ENCODE assay signal across 8 cellular contexts in genomic region chr22:38824587-38824986, GRCh38. TPM values are rescaled to one million over a fixed set of nuclear protein-coding genes. Genes with fewer than 3 reads are reported as not detected.
DNase-seq lines count a peak whose midpoint lies in the region; ATAC-seq and TF ChIP-seq lines count a peak whose summit lies in the region.

No MANE protein-coding gene starts in this region.

- H3K4me3 ChIP-seq in AG04449 (ENCODE audit: low read depth, low read length) (no peak overlapping the region), esophagus squamous epithelium (no peak overlapping the region)

- CTCF ChIA-PET in AG04449 (lab: Yijun Ruan, JAX) (interaction anchor here (1.0 to 1.5 kb wide), 3 partner anchors 18 to 45 kb away, joined by 3 to 5 read pairs (median 4); no protein-coding TSS in a partner anchor), HEK293T (lab: Yijun Ruan, JAX) (no interaction called here)

- H3K4me3 Mint-ChIP-seq in stimulated activated memory B cell treated with anti-CD40 and anti-IgM and Interleukin-4, amounts not matched to agents 10 μg/mL and 1 μg/mL and 100 μg/mL, for 72 hours = no peak overlapping the region

- H3K27me3 ChIP-seq in esophagus squamous epithelium = no peaks in the 10 kb centered on the region

- no peaks in the 10 kb centered on the region for H3K9me3 ChIP-seq in esophagus squamous epithelium

- TF ChIP-seq POLR2A in esophagus squamous epithelium (IDR thresholded peaks at IDR 0.05) = no peak

- DNase-seq in AG04449 (ENCODE audit: low read depth, low spot score) (no peak), HEK293T (ENCODE audit: extremely low spot score) (peak; percentile 82), SW480 (ENCODE audit: low spot score) (peak; percentile 42), T47D (ENCODE audit: low read depth in 1 of 2, low spot score in 1 of 2) (peak; percentile 50 to 84), kidney tubule cell (ENCODE audit: low spot score) (peak; percentile 67), esophagus squamous epithelium (lab: John Stamatoyannopoulos, UW) (no peak), DMS153 (lab: John Stamatoyannopoulos, UW) (no peak)

- H3K27ac Mint-ChIP-seq in stimulated activated memory B cell treated with anti-CD40 and anti-IgM and Interleukin-4, amounts not matched to agents 10 μg/mL and 1 μg/mL and 100 μg/mL, for 72 hours = no peak overlapping the region

- 3 to 8% methylated on average over 4 of the region's 4 CpGs for WGBS in esophagus squamous epithelium, 2 donors

- no peaks in the 10 kb centered on the region for H3K36me3 Mint-ChIP-seq in stimulated activated memory B cell treated with anti-CD40 and anti-IgM and Interleukin-4, amounts not matched to agents 10 μg/mL and 1 μg/mL and 100 μg/mL, for 72 hours

- ATAC-seq in stimulated activated memory B cell treated with anti-CD40 and anti-IgM and Interleukin-4, amounts not matched to agents 10 μg/mL and 1 μg/mL and 100 μg/mL, for 72 hours = peak; percentile 57

- in situ Hi-C loops in T47D (cut with HindIII; ENCODE audit: low pct_unique_long_range_greater_than_20kb, low sequenced_read_pairs) = no loop called here

- H3K27me3 Mint-ChIP-seq in stimulated activated memory B cell treated with anti-CD40 and anti-IgM and Interleukin-4, amounts not matched to agents 10 μg/mL and 1 μg/mL and 100 μg/mL, for 72 hours = peaks cover 49% of the 10 kb centered on the region

- POLR2A ChIA-PET in AG04449 (lab: Yijun Ruan, JAX) = no interaction called here
- POLR2A ChIA-PET in HEK293T (lab: Yijun Ruan, JAX) = no interaction called here

- H3K36me3 ChIP-seq in esophagus squamous epithelium = no peaks in the 10 kb centered on the region

- H3K9me3 Mint-ChIP-seq in stimulated activated memory B cell treated with anti-CD40 and anti-IgM and Interleukin-4, amounts not matched to agents 10 μg/mL and 1 μg/mL and 100 μg/mL, for 72 hours = no peaks in the 10 kb centered on the region

- intact Hi-C loops in esophagus squamous epithelium (cut with DNase I) = no loop called here

- H3K27ac ChIP-seq in esophagus squamous epithelium = no peak overlapping the region

- TF ChIP-seq CTCF in AG04449 (IDR thresholded peaks at IDR 0.05; ENCODE audit: insufficient read depth, low read length, missing control alignments) = peak; percentile 52
- TF ChIP-seq CTCF in esophagus squamous epithelium (IDR thresholded peaks at IDR 0.05) = peak in 1 of 6 experiments; percentile 18

- no peaks in the 10 kb centered on the region for H3K4me1 Mint-ChIP-seq in stimulated activated memory B cell treated with anti-CD40 and anti-IgM and Interleukin-4, amounts not matched to agents 10 μg/mL and 1 μg/mL and 100 μg/mL, for 72 hours

- H3K4me1 ChIP-seq in esophagus squamous epithelium = no peaks in the 10 kb centered on the region

TF ChIP-seq in HEK293T, 16 proteins besides CTCF, POLR2A, EP300 and RAD21:
- no peak for TF ChIP-seq SP1 (IDR thresholded peaks at IDR 0.05)
- no peak for TF ChIP-seq FOXK2 (IDR thresholded peaks at IDR 0.05)
- TF ChIP-seq FOXA1 (IDR thresholded peaks at IDR 0.05) = no peak
- no peak for TF ChIP-seq ARNT (IDR thresholded peaks at IDR 0.05)
- no peak for TF ChIP-seq LEF1 (IDR thresholded peaks at IDR 0.05; ENCODE audit: borderline replicate concordance)
- no peak for TF ChIP-seq NFRKB (IDR thresholded peaks at IDR 0.05)
- TF ChIP-seq BHLHE40 (IDR thresholded peaks at IDR 0.05; ENCODE audit: borderline replicate concordance) = no peak
- TF ChIP-seq PKNOX1 (IDR thresholded peaks at IDR 0.05) = no peak

RNA-seq across cellular contexts. Expression of gene NPTXR, which starts 19.2 kb away (rescaled TPM):
- 1 to 10 TPM in 1 of 4 donors, under 1 TPM in 3; 0.26 to 2.3 (median 0.63) TPM for total RNA-seq in esophagus squamous epithelium

RNA-seq across cellular contexts. Expression of gene DNAL4, which starts 30.6 kb away (rescaled TPM):
- total RNA-seq in esophagus squamous epithelium = 10 to 100 TPM in 3 of 4 donors, 1 to 10 TPM in 1; 7.3 to 15.5 (median 13.7) TPM

RNA-seq across cellular contexts. Expression of gene CBX6, which starts 47.4 kb away (rescaled TPM):
- 10 to 100 TPM in 2 of 4 donors, 1 to 10 TPM in 2; 7.8 to 27.7 (median 11.8) TPM for total RNA-seq in esophagus squamous epithelium

Comparison
In these comparisons a context has a peak if more than half of its experiments do, and no peak if none do; other contexts are left out.
1. DNase-seq: peak in HEK293T (single experiment), SW480 (single experiment), T47D (2 of 2) and kidney tubule cell (single experiment); none in AG04449 (single experiment), esophagus squamous epithelium (single experiment) and DMS153 (single experiment).